In the genomic region with DNA sequence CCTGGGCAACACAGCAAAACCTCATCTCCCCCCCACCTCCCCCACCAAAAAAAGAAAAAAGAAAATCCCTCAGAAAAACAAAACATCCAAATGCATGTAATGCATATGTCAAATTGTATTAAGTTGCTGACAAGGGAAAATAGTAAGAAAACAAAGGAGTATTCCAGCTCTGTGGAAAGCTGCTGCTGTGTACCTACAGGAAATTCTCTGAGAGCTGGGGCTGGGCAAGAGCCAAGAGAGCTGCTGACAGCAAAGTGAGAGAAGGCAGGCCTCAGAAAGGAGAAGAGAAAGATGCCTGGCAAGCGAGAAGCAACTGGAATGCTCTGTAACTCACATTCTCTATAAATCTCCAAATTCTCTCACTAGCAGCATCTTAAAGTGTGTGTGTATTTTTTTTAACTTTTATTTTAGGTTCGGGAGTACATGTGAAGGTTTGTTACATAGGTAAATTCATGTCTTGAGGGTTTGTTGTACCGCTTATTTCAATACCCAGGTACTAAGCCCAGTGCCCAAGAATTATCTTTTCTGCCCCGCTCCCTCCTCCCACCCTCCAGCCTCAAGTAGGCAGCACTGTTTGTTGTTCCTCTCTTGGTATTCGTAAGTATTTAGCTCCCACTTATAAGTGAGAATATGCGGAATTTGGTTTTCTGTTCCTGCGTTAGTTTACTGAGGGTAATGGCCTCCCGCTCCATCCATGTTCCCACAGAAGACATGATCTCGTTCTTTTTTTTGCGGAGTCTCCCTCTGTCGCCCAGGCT, we compare ENCODE assay signal across 14 cellular contexts. TPM values are rescaled to one million over a fixed set of nuclear protein-coding genes. Genes with fewer than 3 reads are reported as not detected.
DNase-seq lines count a peak whose midpoint lies in the region; ATAC-seq and TF ChIP-seq lines count a peak whose summit lies in the region.
"Had no signal": no experiment of that assay in that cellular context is flagged by ENCODE, and none has a peak within 500 bp of the region (broad histone marks: within the 10 kb centered on the region; RNA-seq: fewer than 3 reads in every experiment).

No MANE protein-coding gene starts in this region.

- no peak for TF ChIP-seq CTCF in endodermal cell (conservative IDR thresholded peaks at IDR 0.05)

- peaks cover 2% of the 10 kb centered on the region for H3K36me3 Mint-ChIP-seq in endodermal cell (ENCODE audit: low read depth)

- H3K9me3 ChIP-seq in endodermal cell (ENCODE audit: control insufficient read depth, low read length) (no peaks in the 10 kb centered on the region), stomach smooth muscle (ENCODE audit: control insufficient read depth in 2 of 2, low read length in 2 of 2) (no peaks in the 10 kb centered on the region)
- H3K9me3 ChIP-seq: adrenal gland, prostate gland, tibial artery had no signal

- DNase-seq in SK-N-DZ (ENCODE audit: low spot score): peak; percentile 42
- DNase-seq in endodermal cell: peak; percentile 67
- DNase-seq in left colon: peak; percentile 27 to 48
- no peak for DNase-seq in SW 1271 (lab: John Stamatoyannopoulos, UW)
- no peak for DNase-seq in NCI-H2196 treated with DMSO at 0.1 percent for 48 hours (lab: John Stamatoyannopoulos, UW; ENCODE audit: unreplicated experiment)
- DNase-seq in COLO668 (lab: John Stamatoyannopoulos, UW; ENCODE audit: unreplicated experiment): no peak
- DNase-seq: activated CD4-positive, CD25-positive, alpha-beta regulatory T cell; NK-92 treated with Interleukin-12 subunit alpha and Interleukin-12 subunit beta, amount 100 ng/mL, for 24 hours had no signal

- H3K27me3 ChIP-seq in endodermal cell (ENCODE audit: control insufficient read depth, insufficient read depth, low read length, poor library complexity, severe bottlenecking): no peaks in the 10 kb centered on the region
- no peaks in the 10 kb centered on the region for H3K27me3 ChIP-seq in stomach smooth muscle (ENCODE audit: control insufficient read depth in 1 of 2, insufficient read depth in 2 of 2, low read length in 2 of 2)

- H3K4me3 ChIP-seq in endodermal cell (ENCODE audit: low read length): no peak overlapping the region
- H3K4me3 ChIP-seq in stomach smooth muscle (ENCODE audit: low read length in 2 of 2): no peak overlapping the region
- H3K4me3 ChIP-seq: adrenal gland, prostate gland, SK-N-MC, tibial artery had no signal

- H3K9ac ChIP-seq in endodermal cell (ENCODE audit: extremely low read depth, low read length, poor library complexity, severe bottlenecking): no peak overlapping the region
- peak overlapping the region in 1 of 2 donors; percentile 42 for H3K9ac ChIP-seq in stomach smooth muscle (ENCODE audit: low read length in 2 of 2)

- no peak overlapping the region for H3K27ac ChIP-seq in endodermal cell (ENCODE audit: low read depth, low read length)
- peak overlapping the region; percentile 46 for H3K27ac ChIP-seq in stomach smooth muscle (ENCODE audit: low read length)
- H3K27ac ChIP-seq: adrenal gland, C4-2B, prostate gland, SK-N-MC, tibial artery had no signal

- H3K27ac Mint-ChIP-seq in endodermal cell: no peak overlapping the region

- H3K4me3 Mint-ChIP-seq in endodermal cell: no peak overlapping the region

- peaks cover 7% of the 10 kb centered on the region for H3K9me3 Mint-ChIP-seq in endodermal cell

- 84 to 86% methylated on average over 6 to 9 of the region's 11 CpGs for WGBS in endodermal cell (ENCODE audit: insufficient coverage in 1 of 2, insufficient read length in 1 of 2), 2 experiments

- no peaks in the 10 kb centered on the region for H3K36me3 ChIP-seq in endodermal cell (ENCODE audit: control insufficient read depth, insufficient read depth, low read length)
- no peaks in the 10 kb centered on the region for H3K36me3 ChIP-seq in stomach smooth muscle (ENCODE audit: control insufficient read depth in 2 of 2, insufficient read depth in 2 of 2, low read length in 2 of 2)
- H3K36me3 ChIP-seq: adrenal gland, prostate gland, tibial artery had no signal

- ATAC-seq in left colon: no peak

- peaks cover 3% of the 10 kb centered on the region for H3K4me1 Mint-ChIP-seq in endodermal cell

- intact Hi-C loops in left colon (cut with DNase I, micrococcal nuclease): no loop called here

- H3K4me1 ChIP-seq in endodermal cell (ENCODE audit: control insufficient read depth, insufficient read depth, low read length) (no peaks in the 10 kb centered on the region), stomach smooth muscle (ENCODE audit: control insufficient read depth, insufficient read depth, low read length) (peaks cover 20% of the 10 kb centered on the region)
- H3K4me1 ChIP-seq: adrenal gland, prostate gland, tibial artery had no signal

- no peaks in the 10 kb centered on the region for H3K27me3 Mint-ChIP-seq in endodermal cell (ENCODE audit: insufficient read depth)

RNA-seq across cellular contexts. Expression of a gene that starts 24.4 kb away (rescaled TPM):
- polyA plus RNA-seq in SK-N-DZ (2014; cell fraction: cytosol; rRNA removed): 42.3 and 50.2 TPM in 2 replicates
- 170 and 212 TPM in 2 replicates for polyA plus RNA-seq in SK-N-DZ (2014; cell fraction: nucleus; rRNA removed)
- 10 to 100 TPM; 47.5 to 57.4 TPM for total RNA-seq in endodermal cell
- polyA plus RNA-seq in endodermal cell (2013, experiment 1 of 2): 69.8 TPM
- 56.3 TPM for polyA plus RNA-seq in endodermal cell (2013, experiment 2 of 2)
- total RNA-seq in left colon: 10 to 100 TPM; 25.8 to 26.7 TPM

RNA-seq across cellular contexts. Expression of a gene that starts 24.6 kb away (rescaled TPM):
- 31.1 and 35.0 TPM in 2 replicates for polyA plus RNA-seq in SK-N-DZ (2014; cell fraction: cytosol; rRNA removed)
- 18.6 and 59.7 TPM in 2 replicates for polyA plus RNA-seq in SK-N-DZ (2014; cell fraction: nucleus; rRNA removed)
- total RNA-seq in endodermal cell (100 to 1,000 TPM; 150 to 170 TPM), left colon (100 to 1,000 TPM; 121 to 122 TPM)
- polyA plus RNA-seq in endodermal cell (2013, experiment 1 of 2): 133 TPM
- polyA plus RNA-seq in endodermal cell (2013, experiment 2 of 2): 133 TPM

RNA-seq across cellular contexts. Expression of a gene that starts 26.7 kb away (rescaled TPM):
- 4.5 and 6.5 TPM in 2 replicates for polyA plus RNA-seq in SK-N-DZ (2014; cell fraction: cytosol; rRNA removed)
- polyA plus RNA-seq in SK-N-DZ (2014; cell fraction: nucleus; rRNA removed): 81.5 and 84.6 TPM in 2 replicates
- total RNA-seq in endodermal cell (1 to 10 TPM; 4.0 to 6.5 TPM), left colon (1 to 10 TPM; 2.2 to 3.1 TPM)
- 16.3 TPM for polyA plus RNA-seq in endodermal cell (2013, experiment 1 of 2)
- 15.3 TPM for polyA plus RNA-seq in endodermal cell (2013, experiment 2 of 2)

RNA-seq across cellular contexts. Expression of a gene that starts 40.3 kb away (rescaled TPM):
- 4.1 and 4.3 TPM in 2 replicates for polyA plus RNA-seq in SK-N-DZ (2014; cell fraction: cytosol; rRNA removed)
- polyA plus RNA-seq in SK-N-DZ (2014; cell fraction: nucleus; rRNA removed): 1.7 and 3.0 TPM in 2 replicates
- 1 to 10 TPM; 1.1 to 1.6 TPM for total RNA-seq in endodermal cell
- 2.7 TPM for polyA plus RNA-seq in endodermal cell (2013, experiment 1 of 2)
- polyA plus RNA-seq in endodermal cell (2013, experiment 2 of 2): 2.5 TPM
- total RNA-seq in left colon: 1 to 10 TPM; 1.2 to 2.1 TPM

RNA-seq across cellular contexts. Expression of a gene that starts 46.0 kb away (rescaled TPM):
- polyA plus RNA-seq in SK-N-DZ (2014; cell fraction: cytosol; rRNA removed): not detected in 2 replicates
- not detected in 2 replicates for polyA plus RNA-seq in SK-N-DZ (2014; cell fraction: nucleus; rRNA removed)
- total RNA-seq in endodermal cell (1 to 10 TPM; 1.2 to 1.6 TPM), left colon (not detected)
- 0.14 TPM for polyA plus RNA-seq in endodermal cell (2013, experiment 1 of 2)
- 0.37 TPM for polyA plus RNA-seq in endodermal cell (2013, experiment 2 of 2)
- total RNA-seq: adrenal gland had no signal
- polyA plus RNA-seq: adrenal gland had no signal

Comparison
In these comparisons a context has a peak if more than half of its experiments do, and no peak if none do; other contexts are left out.
1. DNase-seq: peak in SK-N-DZ (single experiment), endodermal cell (single experiment) and left colon (2 of 2); none in SW 1271 (0 of 2), NCI-H2196 treated with DMSO at 0.1 percent for 48 hours (single experiment) and COLO668 (single experiment).